ENCODE assay signal across 13 cellular contexts in the genomic region with DNA sequence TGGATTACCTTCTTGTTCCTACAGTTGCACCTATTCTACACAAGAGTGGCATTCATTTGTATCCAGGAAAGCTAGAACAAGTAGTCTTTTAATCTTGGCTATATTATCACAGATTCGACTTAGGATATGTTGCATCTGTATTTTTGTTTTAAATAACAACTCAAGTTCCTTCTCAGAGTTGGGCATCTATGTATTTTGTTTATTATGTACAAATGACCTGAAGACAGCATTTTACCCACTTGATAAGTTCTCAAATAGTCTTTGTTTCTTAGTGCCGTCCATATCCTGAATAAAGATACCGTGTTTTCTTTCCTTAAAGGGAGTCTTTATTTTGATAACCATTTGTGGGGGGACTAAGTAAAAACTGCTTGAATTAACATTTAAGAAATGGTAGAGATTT. TPM values are rescaled to one million over a fixed set of nuclear protein-coding genes. Genes with fewer than 3 reads are reported as not detected.
DNase-seq lines count a peak whose midpoint lies in the region; ATAC-seq and TF ChIP-seq lines count a peak whose summit lies in the region.
"Had no signal": no experiment of that assay in that cellular context is flagged by ENCODE, and none has a peak within 500 bp of the region (broad histone marks: within the 10 kb centered on the region; RNA-seq: fewer than 3 reads in every experiment).

No MANE protein-coding gene starts in this region.

- no peak for TF ChIP-seq POLR2A in vagina (IDR thresholded peaks at IDR 0.05)

- WGBS in heart right ventricle, 2 donors, result 46 to 55% methylated on average over 3 of the region's 3 CpGs

- peak overlapping the region; percentile 9 for H3K4me3 Mint-ChIP-seq in natural killer cell

- ATAC-seq in heart right ventricle, result no peak
- no peak for ATAC-seq in natural killer cell
- no peak for ATAC-seq in GM19035 (IDR thresholded peaks at IDR 0.05; ENCODE audit: unreplicated experiment)

- no peak overlapping the region for H3K27ac Mint-ChIP-seq in natural killer cell
- H3K27ac Mint-ChIP-seq: IgD-negative memory B cell had no signal

- peak overlapping the region in 1 of 2 donors; percentile 52 for H3K9ac ChIP-seq in colonic mucosa (ENCODE audit: low read depth in 2 of 2, low read length in 2 of 2)

- DNase-seq in heart right ventricle (no peak), cardiac septum (ENCODE audit: low spot score) (no peak), colonic mucosa (no peak), natural killer cell (no peak), vagina (ENCODE audit: extremely low spot score in 2 of 2) (no peak), foreskin melanocyte (no peak), Ammon's horn (ENCODE audit: low spot score) (no peak)
- DNase-seq: activated naive CD4-positive, alpha-beta T cell treated with Interleukin-2 at 50 U/mL for 16 hours; CD4-positive, CD25-positive, alpha-beta regulatory T cell; NCI-H82; small intestine had no signal

- H3K4me3 ChIP-seq in heart right ventricle (peak overlapping the region in 6 of 10 donors; percentile 83 to 92 (median 90)), colonic mucosa (peak overlapping the region; percentile 69), vagina (peak overlapping the region in 1 of 2 donors; percentile 86)

- H3K9me3 ChIP-seq in heart right ventricle (no peaks in the 10 kb centered on the region), colonic mucosa (no peaks in the 10 kb centered on the region), vagina (no peaks in the 10 kb centered on the region)

- H3K27ac ChIP-seq in heart right ventricle, result peak overlapping the region in 3 of 10 donors; percentile 9 to 99 (median 27)
- H3K27ac ChIP-seq in colonic mucosa, result peak overlapping the region; percentile 66
- peak overlapping the region; percentile 97 for H3K27ac ChIP-seq in vagina

- intact Hi-C loops in heart right ventricle (cut with DNase I), result loop anchor here in 5 of 10 donors (5.0 to 10.0 kb wide), 6 partner anchors 120 to 912 kb away; a partner anchor contains a TSS
- intact Hi-C loops in cardiac septum (cut with DNase I), result loop anchor here (5.0 kb wide), 1 partner anchor 168 kb away; no protein-coding TSS in a partner anchor
- intact Hi-C loops in colonic mucosa (cut with DNase I), result no loop called here
- intact Hi-C loops in natural killer cell (cut with micrococcal nuclease), result loop anchor here (5.0 to 10.0 kb wide), 2 partner anchors 422 to 910 kb away; a partner anchor contains a TSS
- intact Hi-C loops in vagina (cut with DNase I), result no loop called here

- H3K36me3 Mint-ChIP-seq in natural killer cell, result peaks cover 8% of the 10 kb centered on the region

- peaks cover 0 to 7% of the 10 kb centered on the region in 2 donors for H3K27me3 Mint-ChIP-seq in natural killer cell (ENCODE audit: low read depth in 2 of 2)
- H3K27me3 Mint-ChIP-seq: IgD-negative memory B cell had no signal

- peaks cover 0 to 77% (median 63%) of the 10 kb centered on the region in 9 donors for H3K4me1 ChIP-seq in heart right ventricle
- no peaks in the 10 kb centered on the region for H3K4me1 ChIP-seq in colonic mucosa
- peaks cover 54% of the 10 kb centered on the region for H3K4me1 ChIP-seq in vagina

- H3K36me3 ChIP-seq in heart right ventricle (peaks cover 0 to 47% (median 4%) of the 10 kb centered on the region in 9 donors), colonic mucosa (no peaks in the 10 kb centered on the region), vagina (peaks cover 0 to 9% of the 10 kb centered on the region in 2 donors)

- TF ChIP-seq CTCF in heart right ventricle (IDR thresholded peaks at IDR 0.05) (no peak), colonic mucosa (IDR thresholded peaks at IDR 0.05) (no peak), natural killer cell (IDR thresholded peaks at IDR 0.05) (no peak), vagina (IDR thresholded peaks at IDR 0.05) (no peak)

- no peaks in the 10 kb centered on the region for H3K27me3 ChIP-seq in heart right ventricle
- H3K27me3 ChIP-seq in colonic mucosa, result no peaks in the 10 kb centered on the region
- no peaks in the 10 kb centered on the region for H3K27me3 ChIP-seq in vagina

- H3K9me3 Mint-ChIP-seq in natural killer cell, result no peaks in the 10 kb centered on the region
- H3K9me3 Mint-ChIP-seq: CD4-positive, CD25-positive, alpha-beta regulatory T cell; IgD-negative memory B cell had no signal

- H3K4me1 Mint-ChIP-seq in natural killer cell, result peaks cover 28 to 29% of the 10 kb centered on the region in 2 donors

RNA-seq across cellular contexts. Expression of a gene that starts 2.9 kb away (rescaled TPM):
- 10 to 100 TPM; 49.5 to 86.6 (median 67.9) TPM for total RNA-seq in heart right ventricle
- 100 to 1,000 TPM in 1 of 2 donors, 10 to 100 TPM in 1; 30.6 to 119 TPM for polyA plus RNA-seq in heart right ventricle
- 80.8 TPM for total RNA-seq in cardiac septum
- 100 to 1,000 TPM; 141 to 323 TPM for total RNA-seq in colonic mucosa
- 10 to 100 TPM; 63.7 to 89.6 (median 65.8) TPM for total RNA-seq in natural killer cell
- 64.1 TPM for total RNA-seq in vagina

Comparison
In these comparisons a context has a peak if more than half of its experiments do, and no peak if none do; other contexts are left out.
1. intact Hi-C loops: an anchor here in cardiac septum (5.0 kb wide) and natural killer cell (5.0 to 10.0 kb wide); none called in colonic mucosa and vagina.